Comparison of ENCODE assay signal across 3 cellular contexts in genomic region chr16:80314042-80314441, GRCh38.
TF ChIP-seq lines count a peak whose summit lies in the region.

No MANE protein-coding gene starts in this region.

TF ChIP-seq in liver, 16 proteins besides CTCF, POLR2A, EP300 and RAD21:
- TF ChIP-seq NR2F2 (IDR thresholded peaks at IDR 0.05) (peak; percentile 60), FOXA2 (IDR thresholded peaks at IDR 0.05) (no peak)

TF ChIP-seq in HepG2, 621 proteins besides CTCF, POLR2A, EP300 and RAD21:
- TF ChIP-seq DR1 (CRISPR knock-in tag; IDR thresholded peaks at IDR 0.05) (no peak), ZNF549 (CRISPR knock-in tag; IDR thresholded peaks at IDR 0.05) (no peak), PRDM10 (CRISPR knock-in tag; IDR thresholded peaks at IDR 0.05; ENCODE audit: low read depth) (no peak), SKI (IDR thresholded peaks at IDR 0.05; ENCODE audit: partially characterized antibody) (no peak), MEF2D (CRISPR knock-in tag; IDR thresholded peaks at IDR 0.05) (no peak), MAFG (CRISPR knock-in tag; IDR thresholded peaks at IDR 0.05) (no peak), GATAD1 (CRISPR knock-in tag; IDR thresholded peaks at IDR 0.05) (no peak), ZNF597 (CRISPR knock-in tag; IDR thresholded peaks at IDR 0.05) (no peak), MEIS1 (CRISPR knock-in tag; IDR thresholded peaks at IDR 0.05; ENCODE audit: borderline replicate concordance) (no peak), ZNF839 (CRISPR knock-in tag; IDR thresholded peaks at IDR 0.05; ENCODE audit: borderline replicate concordance) (no peak), RFXANK (CRISPR knock-in tag; IDR thresholded peaks at IDR 0.05) (no peak), CBFB (CRISPR knock-in tag; IDR thresholded peaks at IDR 0.05) (no peak), CHD4 (IDR thresholded peaks at IDR 0.05; ENCODE audit: borderline replicate concordance, low read length) (no peak), ZNF800 (CRISPR knock-in tag; IDR thresholded peaks at IDR 0.05) (no peak)
- TF ChIP-seq, protein P1, sequence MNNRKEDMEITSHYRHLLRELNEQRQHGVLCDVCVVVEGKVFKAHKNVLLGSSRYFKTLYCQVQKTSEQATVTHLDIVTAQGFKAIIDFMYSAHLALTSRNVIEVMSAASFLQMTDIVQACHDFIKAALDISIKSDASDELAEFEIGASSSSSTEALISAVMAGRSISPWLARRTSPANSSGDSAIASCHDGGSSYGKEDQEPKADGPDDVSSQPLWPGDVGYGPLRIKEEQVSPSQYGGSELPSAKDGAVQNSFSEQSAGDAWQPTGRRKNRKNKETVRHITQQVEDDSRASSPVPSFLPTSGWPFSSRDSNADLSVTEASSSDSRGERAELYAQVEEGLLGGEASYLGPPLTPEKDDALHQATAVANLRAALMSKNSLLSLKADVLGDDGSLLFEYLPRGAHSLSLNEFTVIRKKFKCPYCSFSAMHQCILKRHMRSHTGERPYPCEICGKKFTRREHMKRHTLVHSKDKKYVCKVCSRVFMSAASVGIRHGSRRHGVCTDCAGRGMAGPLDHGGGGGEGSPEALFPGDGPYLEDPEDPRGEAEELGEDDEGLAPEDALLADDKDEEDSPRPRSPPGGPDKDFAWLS (CRISPR knock-in tag; IDR thresholded peaks at IDR 0.05; ENCODE audit: borderline replicate concordance) = no peak
- TF ChIP-seq, protein P2, sequence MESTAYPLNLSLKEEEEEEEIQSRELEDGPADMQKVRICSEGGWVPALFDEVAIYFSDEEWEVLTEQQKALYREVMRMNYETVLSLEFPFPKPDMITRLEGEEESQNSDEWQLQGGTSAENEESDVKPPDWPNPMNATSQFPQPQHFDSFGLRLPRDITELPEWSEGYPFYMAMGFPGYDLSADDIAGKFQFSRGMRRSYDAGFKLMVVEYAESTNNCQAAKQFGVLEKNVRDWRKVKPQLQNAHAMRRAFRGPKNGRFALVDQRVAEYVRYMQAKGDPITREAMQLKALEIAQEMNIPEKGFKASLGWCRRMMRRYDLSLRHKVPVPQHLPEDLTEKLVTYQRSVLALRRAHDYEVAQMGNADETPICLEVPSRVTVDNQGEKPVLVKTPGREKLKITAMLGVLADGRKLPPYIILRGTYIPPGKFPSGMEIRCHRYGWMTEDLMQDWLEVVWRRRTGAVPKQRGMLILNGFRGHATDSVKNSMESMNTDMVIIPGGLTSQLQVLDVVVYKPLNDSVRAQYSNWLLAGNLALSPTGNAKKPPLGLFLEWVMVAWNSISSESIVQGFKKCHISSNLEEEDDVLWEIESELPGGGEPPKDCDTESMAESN (CRISPR knock-in tag; conservative IDR thresholded peaks at IDR 0.05) = no peak

TF ChIP-seq in endothelial cell of umbilical vein, 7 proteins besides CTCF, POLR2A, EP300 and RAD21:
- TF ChIP-seq FOS (IDR thresholded peaks at IDR 0.05; ENCODE audit: borderline replicate concordance, insufficient read depth, low read length) = no peak
